In genomic region chr12:47743311-47743860, GRCh38 we compare ENCODE assay signal across 14 cellular contexts. TPM values are rescaled to one million over a fixed set of nuclear protein-coding genes. Genes with fewer than 3 reads are reported as not detected.
DNase-seq lines count a peak whose midpoint lies in the region; ATAC-seq and TF ChIP-seq lines count a peak whose summit lies in the region.
"Had no signal": no experiment of that assay in that cellular context is flagged by ENCODE, and none has a peak within 500 bp of the region (broad histone marks: within the 10 kb centered on the region; RNA-seq: fewer than 3 reads in every experiment).

No MANE protein-coding gene starts in this region.

- H3K4me3 Mint-ChIP-seq in chondrocyte (ENCODE audit: unreplicated experiment): no peak overlapping the region
- H3K4me3 Mint-ChIP-seq in nephron progenitor cell: no peak overlapping the region
- H3K4me3 Mint-ChIP-seq in activated T-cell treated with anti-CD3 and anti-CD28 coated beads, Interleukin-2, amount 50 U/mL, for 4 hours: no peak overlapping the region
- H3K4me3 Mint-ChIP-seq: CD14-positive monocyte, HFFc6 had no signal

- H3K27me3 Mint-ChIP-seq in chondrocyte (ENCODE audit: low read depth): peaks cover 34% of the 10 kb centered on the region
- no peaks in the 10 kb centered on the region for H3K27me3 Mint-ChIP-seq in nephron progenitor cell (ENCODE audit: low read depth, poor library complexity)
- no peaks in the 10 kb centered on the region for H3K27me3 Mint-ChIP-seq in activated T-cell treated with anti-CD3 and anti-CD28 coated beads, Interleukin-2, amount 50 U/mL, for 4 hours (ENCODE audit: low read depth)

- H3K27me3 ChIP-seq in uterus: no peaks in the 10 kb centered on the region
- H3K27me3 ChIP-seq: Peyer's patch had no signal

- no peak overlapping the region for H3K4me3 ChIP-seq in uterus
- H3K4me3 ChIP-seq: GM12878, Peyer's patch had no signal

- no peak overlapping the region for H3K27ac ChIP-seq in uterus
- H3K27ac ChIP-seq: Peyer's patch had no signal

- H3K27ac Mint-ChIP-seq in chondrocyte (ENCODE audit: unreplicated experiment) (peak overlapping the region; percentile 47), nephron progenitor cell (peak overlapping the region; percentile 40)
- H3K27ac Mint-ChIP-seq: HFFc6 had no signal

- ATAC-seq in activated T-cell treated with anti-CD3 and anti-CD28 coated beads, Interleukin-2, amount 50 U/mL, for 4 hours: no peak
- no peak for ATAC-seq in GM18511 (IDR thresholded peaks at IDR 0.05; ENCODE audit: unreplicated experiment)
- ATAC-seq: GM12878 had no signal

- intact Hi-C loops in uterus (cut with DNase I; ENCODE audit: low total_unique reads): loop anchor here (10.0 kb wide), 1 partner anchor 91 kb away; no protein-coding TSS in a partner anchor

- no peaks in the 10 kb centered on the region for H3K36me3 Mint-ChIP-seq in chondrocyte (ENCODE audit: low read depth)
- H3K36me3 Mint-ChIP-seq in nephron progenitor cell (ENCODE audit: low read depth): peaks cover 8% of the 10 kb centered on the region
- H3K36me3 Mint-ChIP-seq in activated T-cell treated with anti-CD3 and anti-CD28 coated beads, Interleukin-2, amount 50 U/mL, for 4 hours (ENCODE audit: insufficient read depth): no peaks in the 10 kb centered on the region

- no peaks in the 10 kb centered on the region for H3K4me1 ChIP-seq in uterus

- no peak for TF ChIP-seq POLR2A in uterus (IDR thresholded peaks at IDR 0.05)

- peaks cover 12% of the 10 kb centered on the region for H3K4me1 Mint-ChIP-seq in chondrocyte (ENCODE audit: low read depth)
- peaks cover 76% of the 10 kb centered on the region for H3K4me1 Mint-ChIP-seq in nephron progenitor cell
- H3K4me1 Mint-ChIP-seq in activated T-cell treated with anti-CD3 and anti-CD28 coated beads, Interleukin-2, amount 50 U/mL, for 4 hours (ENCODE audit: low read depth): peaks cover 22% of the 10 kb centered on the region

- H3K9me3 Mint-ChIP-seq in chondrocyte (ENCODE audit: low read depth): no peaks in the 10 kb centered on the region
- no peaks in the 10 kb centered on the region for H3K9me3 Mint-ChIP-seq in nephron progenitor cell
- no peaks in the 10 kb centered on the region for H3K9me3 Mint-ChIP-seq in activated T-cell treated with anti-CD3 and anti-CD28 coated beads, Interleukin-2, amount 50 U/mL, for 4 hours
- H3K9me3 Mint-ChIP-seq: HFFc6 had no signal

- no peaks in the 10 kb centered on the region for H3K36me3 ChIP-seq in uterus
- H3K36me3 ChIP-seq: Peyer's patch had no signal

- no peaks in the 10 kb centered on the region for H3K9me3 ChIP-seq in uterus
- H3K9me3 ChIP-seq: Peyer's patch had no signal

- no peak for TF ChIP-seq CTCF in chondrocyte (IDR thresholded peaks at IDR 0.05)
- no peak for TF ChIP-seq CTCF in nephron progenitor cell (IDR thresholded peaks at IDR 0.05)
- TF ChIP-seq CTCF in uterus (IDR thresholded peaks at IDR 0.05): no peak

- DNase-seq in SHP77 (lab: John Stamatoyannopoulos, UW) (peak; percentile 27 to 44), SHP77 treated with DMSO at 0.1 percent for 48 hours (lab: John Stamatoyannopoulos, UW) (no peak), chondrocyte (ENCODE audit: low spot score) (no peak), nephron progenitor cell (no peak), uterus (no peak)
- DNase-seq in activated T-cell treated with anti-CD3 and anti-CD28 coated beads, Interleukin-2, amount 50 U/mL, for 4 hours: no peak
- DNase-seq in NK-92 treated with Interleukin-12 subunit alpha and Interleukin-12 subunit beta, amount 100 ng/mL, for 24 hours (lab: John Stamatoyannopoulos, UW): no peak
- DNase-seq: HFFc6, SIG-M5 had no signal

RNA-seq across cellular contexts. Expression of gene RAPGEF3, which starts 15.3 kb away (rescaled TPM):
- total RNA-seq in chondrocyte (1.3 to 1.8 TPM (median 1.3 TPM) in 3 replicates), uterus (100 to 1,000 TPM in 1 of 4 donors, 10 to 100 TPM in 3; 13.5 to 105 (median 48.7) TPM)
- total RNA-seq in activated T-cell treated with anti-CD3 and anti-CD28 coated beads, Interleukin-2, amount 50 U/mL, for 4 hours: 1 to 10 TPM in 1 of 3 donors, under 1 TPM in 2; 0.55 to 1.3 (median 0.66) TPM

RNA-seq across cellular contexts. Expression of gene ENDOU, which starts 18.1 kb away (rescaled TPM):
- not detected in 3 replicates for total RNA-seq in chondrocyte
- under 1 TPM in 1 of 3 donors, not detected in 2; 0.14 TPM for total RNA-seq in activated T-cell treated with anti-CD3 and anti-CD28 coated beads, Interleukin-2, amount 50 U/mL, for 4 hours
- total RNA-seq in uterus: under 1 TPM in 2 of 4 donors, not detected in 2; 0.28 to 0.64 TPM
- total RNA-seq: HT1080, Peyer's patch had no signal

RNA-seq across cellular contexts. Expression of gene SLC48A1, which starts 29.7 kb away (rescaled TPM):
- total RNA-seq in chondrocyte: 11.4 to 18.4 TPM (median 11.5 TPM) in 3 replicates
- total RNA-seq in activated T-cell treated with anti-CD3 and anti-CD28 coated beads, Interleukin-2, amount 50 U/mL, for 4 hours: 1 to 10 TPM; 4.0 to 5.2 (median 5.0) TPM
- 10 to 100 TPM in 3 of 4 donors, 1 to 10 TPM in 1; 1.3 to 50.5 (median 15.4) TPM for total RNA-seq in uterus

RNA-seq across cellular contexts. Expression of gene RPAP3, which starts 37.6 kb away (rescaled TPM):
- total RNA-seq in chondrocyte (23.8 to 35.8 TPM (median 26.1 TPM) in 3 replicates), uterus (10 to 100 TPM; 16.8 to 33.6 (median 22.2) TPM)
- total RNA-seq in activated T-cell treated with anti-CD3 and anti-CD28 coated beads, Interleukin-2, amount 50 U/mL, for 4 hours: 10 to 100 TPM; 60.0 to 73.9 (median 61.2) TPM

Comparison
In these comparisons a context has a peak if more than half of its experiments do, and no peak if none do; other contexts are left out.
1. DNase-seq: peak in SHP77 (2 of 2); none in SHP77 treated with DMSO at 0.1 percent for 48 hours (single experiment), chondrocyte (single experiment), nephron progenitor cell (single experiment), activated T-cell treated with anti-CD3 and anti-CD28 coated beads, Interleukin-2, amount 50 U/mL, for 4 hours (single experiment), uterus (0 of 2) and NK-92 treated with Interleukin-12 subunit alpha and Interleukin-12 subunit beta, amount 100 ng/mL, for 24 hours (single experiment).